ENCODE assay signal across 22 cellular contexts in genomic region chr18:63559567-63560491, GRCh38. TPM values are rescaled to one million over a fixed set of nuclear protein-coding genes. Genes with fewer than 3 reads are reported as not detected.
DNase-seq lines count a peak whose midpoint lies in the region; ATAC-seq, FAIRE-seq and TF ChIP-seq lines count a peak whose summit lies in the region.
"Had no signal": no experiment of that assay in that cellular context is flagged by ENCODE, and none has a peak within 500 bp of the region (broad histone marks: within the 10 kb centered on the region; RNA-seq: fewer than 3 reads in every experiment).

No MANE protein-coding gene starts in this region.

- H3K4me3 ChIP-seq in OCI-LY3 (ENCODE audit: low read length), result no peak overlapping the region
- no peak overlapping the region for H3K4me3 ChIP-seq in heart left ventricle

- no peak overlapping the region for H3K9ac ChIP-seq in OCI-LY3 (ENCODE audit: low read length)

- H3K27ac ChIP-seq in OCI-LY3 (ENCODE audit: low read length) (no peak overlapping the region), heart left ventricle (no peak overlapping the region)

- intact Hi-C loops in heart left ventricle (cut with DNase I), result no loop called here

- in situ Hi-C loops in KBM-7 (cut with MboI; ENCODE audit: low pct_unique_long_range_greater_than_20kb, low sequenced_read_pairs), result no loop called here

- H2AFZ ChIP-seq in OCI-LY3 (ENCODE audit: low read depth, low read length), result no peak overlapping the region

- TF ChIP-seq POLR2A in heart left ventricle (IDR thresholded peaks at IDR 0.05), result no peak

- TF ChIP-seq CTCF in D721Med (IDR thresholded peaks at IDR 0.05; ENCODE audit: insufficient read depth, missing control alignments), result no peak
- TF ChIP-seq CTCF in OCI-LY3 (IDR thresholded peaks at IDR 0.05; ENCODE audit: low read depth, low read length), result 0 out of 2 replicates have a peak, but pooled peaks have one; percentile 15
- TF ChIP-seq CTCF in heart left ventricle (IDR thresholded peaks at IDR 0.05), result no peak

- 87 to 91% (median 89%) methylated on average over 9 of the region's 9 CpGs for WGBS in heart left ventricle, 4 donors

- FAIRE-seq in D721Med (lab: Jason Lieb, UNC), result peak; percentile 68
- FAIRE-seq: G401.6 had no signal

- no peaks in the 10 kb centered on the region for H3K27me3 ChIP-seq in OCI-LY3 (ENCODE audit: low read depth, low read length)
- H3K27me3 ChIP-seq in heart left ventricle, result no peaks in the 10 kb centered on the region

- no peaks in the 10 kb centered on the region for H3K9me3 ChIP-seq in OCI-LY3 (ENCODE audit: insufficient read depth, low read length)
- no peaks in the 10 kb centered on the region for H3K9me3 ChIP-seq in heart left ventricle

- peaks cover 18% of the 10 kb centered on the region for H3K4me1 ChIP-seq in OCI-LY3 (ENCODE audit: low read length)
- no peaks in the 10 kb centered on the region for H3K4me1 ChIP-seq in heart left ventricle

- DNase-seq in D721Med (ENCODE audit: insufficient read length, low spot score) (no peak), cerebellum (ENCODE audit: low spot score) (no peak), KBM-7 (no peak), heart left ventricle (no peak), NCI-H510A treated with DMSO at 0.1 percent for 48 hours (lab: John Stamatoyannopoulos, UW) (no peak)
- DNase-seq: ACHN; Calu3; CD4-positive, CD25-positive, alpha-beta regulatory T cell; DMS79 treated with DMSO at 0.1 percent for 48 hours; NCI-H1048; NCI-H146; NCI-H2081 treated with DMSO at 0.1 percent for 48 hours; NCI-H526 treated with DMSO at 0.1 percent for 48 hours; SIG-M5 had no signal

- H3K4me2 ChIP-seq in OCI-LY3 (ENCODE audit: low read length), result no peak overlapping the region; the same call in 1 of the 2 replicates

- peak; percentile 43 for ATAC-seq in GM18870 (IDR thresholded peaks at IDR 0.05; ENCODE audit: unreplicated experiment)
- peak; percentile 76 for ATAC-seq in HG02885 (IDR thresholded peaks at IDR 0.05; ENCODE audit: poor library complexity, unreplicated experiment)
- ATAC-seq in heart left ventricle, result no peak

- H3K79me2 ChIP-seq in OCI-LY3 (ENCODE audit: low read length), result no peaks in the 10 kb centered on the region

- H4K20me1 ChIP-seq in OCI-LY3 (ENCODE audit: insufficient read depth, low read length), result no peaks in the 10 kb centered on the region

- H3K36me3 ChIP-seq in OCI-LY3 (replicated peaks; ENCODE audit: low read depth, low read length) (no peaks in the 10 kb centered on the region), heart left ventricle (no peaks in the 10 kb centered on the region)

RNA-seq across cellular contexts. Expression of gene SERPINB12, which starts 17.7 kb away (rescaled TPM):
- total RNA-seq in cerebellum (not detected), heart left ventricle (not detected)
- not detected for polyA plus RNA-seq in heart left ventricle
- total RNA-seq: Calu3; CD4-positive, CD25-positive, alpha-beta regulatory T cell; HT1080; RPMI7951; T-helper 2 cell treated with Interferon-gamma antibody and Interleukin-4, amounts not matched to agents 100 ng/mL and 5 ng/mL, for 36 hours had no signal
- polyA plus RNA-seq: CD4-positive, CD25-positive, alpha-beta regulatory T cell; IgD-negative memory B cell had no signal

RNA-seq across cellular contexts. Expression of gene SERPINB13, which starts 27.3 kb away (rescaled TPM):
- total RNA-seq in cerebellum (not detected), heart left ventricle (not detected)
- not detected for polyA plus RNA-seq in heart left ventricle
- total RNA-seq: Calu3; CD4-positive, CD25-positive, alpha-beta regulatory T cell; HT1080; RPMI7951; T-helper 2 cell treated with Interferon-gamma antibody and Interleukin-4, amounts not matched to agents 100 ng/mL and 5 ng/mL, for 36 hours had no signal
- polyA plus RNA-seq: CD4-positive, CD25-positive, alpha-beta regulatory T cell; IgD-negative memory B cell had no signal

Comparison
In these comparisons a context has a peak if more than half of its experiments do, and no peak if none do; other contexts are left out.
1. ATAC-seq: peak in GM18870 (single experiment) and HG02885 (single experiment); none in heart left ventricle (0 of 4).